Comparison of ENCODE assay signal across 9 cellular contexts in genomic region chr17:1592751-1593629, GRCh38. TPM values are rescaled to one million over a fixed set of nuclear protein-coding genes. Genes with fewer than 3 reads are reported as not detected.
DNase-seq lines count a peak whose midpoint lies in the region; ATAC-seq and TF ChIP-seq lines count a peak whose summit lies in the region.
"Had no signal": no experiment of that assay in that cellular context is flagged by ENCODE, and none has a peak within 500 bp of the region (broad histone marks: within the 10 kb centered on the region; RNA-seq: fewer than 3 reads in every experiment).

No MANE protein-coding gene starts in this region.

- H3K27me3 ChIP-seq in thymus (ENCODE audit: control insufficient read depth, insufficient read depth) = no peaks in the 10 kb centered on the region

- H3K4me1 ChIP-seq in thymus (ENCODE audit: control insufficient read depth, insufficient read depth, low read length) = peaks cover 22% of the 10 kb centered on the region

- DNase-seq in activated gamma-delta T cell treated with Interleukin-2 at 50 U/mL for 16 hours = peak; percentile 19
- no peak for DNase-seq in activated gamma-delta T cell (lab: John Stamatoyannopoulos, UW)
- peak in 8 of 34 experiments; percentile 6 to 51 (median 18) for DNase-seq in T-cell
- DNase-seq in superior temporal gyrus (ENCODE audit: extremely low spot score) = no peak
- DNase-seq in MCF 10A (ENCODE audit: unreplicated experiment) = no peak
- DNase-seq: activated CD4-positive, alpha-beta memory T cell treated with anti-CD3 and anti-CD28 coated beads, Interleukin-2, amount 10 ng/mL, durations not matched to agents 7 days and 5 days had no signal

- peak overlapping the region; percentile 3 for H3K4me3 ChIP-seq in thymus (ENCODE audit: low read length)

- no peaks in the 10 kb centered on the region for H3K27me3 Mint-ChIP-seq in T-cell
- no peaks in the 10 kb centered on the region for H3K27me3 Mint-ChIP-seq in MCF 10A (ENCODE audit: insufficient read depth, unreplicated experiment)
- H3K27me3 Mint-ChIP-seq: activated CD4-positive, alpha-beta memory T cell treated with anti-CD3 and anti-CD28 coated beads, Interleukin-2, amount 10 ng/mL, durations not matched to agents 7 days and 5 days had no signal

- H3K4me1 Mint-ChIP-seq in T-cell = peaks cover 0 to 5% (median 4%) of the 10 kb centered on the region in 3 donors
- peaks cover 11% of the 10 kb centered on the region for H3K4me1 Mint-ChIP-seq in MCF 10A (ENCODE audit: insufficient read depth, unreplicated experiment)

- peak overlapping the region; percentile 54 for H3K27ac ChIP-seq in thymus (ENCODE audit: low read depth)

- H3K36me3 Mint-ChIP-seq in T-cell (no peaks in the 10 kb centered on the region), MCF 10A (ENCODE audit: insufficient read depth, unreplicated experiment) (no peaks in the 10 kb centered on the region)

- H3K36me3 ChIP-seq in thymus (ENCODE audit: control insufficient read depth, insufficient read depth) = peaks cover 23% of the 10 kb centered on the region

- TF ChIP-seq CTCF in MCF 10A (IDR thresholded peaks at IDR 0.05; ENCODE audit: unreplicated experiment) = no peak

- 7% methylated on average over 25 of the region's 25 CpGs for whole genome bisulfite sequencing in thymus

- no peaks in the 10 kb centered on the region for H3K9me3 Mint-ChIP-seq in T-cell
- no peaks in the 10 kb centered on the region for H3K9me3 Mint-ChIP-seq in MCF 10A (ENCODE audit: unreplicated experiment)
- H3K9me3 Mint-ChIP-seq: activated CD4-positive, alpha-beta memory T cell treated with anti-CD3 and anti-CD28 coated beads, Interleukin-2, amount 10 ng/mL, durations not matched to agents 7 days and 5 days had no signal

- BruUV-seq in MCF 10A (replicated peaks; lab: Mats Ljungman, UMichigan) = no TSS peak

- CTCF ChIA-PET in T-cell (lab: Charles Lee) (no interaction called here), MCF 10A (lab: Yijun Ruan, JAX) (no interaction called here)

- H3K9me3 ChIP-seq in thymus (ENCODE audit: control insufficient read depth) = no peaks in the 10 kb centered on the region

- H3K4me3 Mint-ChIP-seq in T-cell = no peak overlapping the region
- H3K4me3 Mint-ChIP-seq in MCF 10A (ENCODE audit: unreplicated experiment) = no peak overlapping the region
- H3K4me3 Mint-ChIP-seq: activated CD4-positive, alpha-beta memory T cell treated with anti-CD3 and anti-CD28 coated beads, Interleukin-2, amount 10 ng/mL, durations not matched to agents 7 days and 5 days had no signal

- no peak overlapping the region for H3K27ac Mint-ChIP-seq in T-cell
- no peak overlapping the region for H3K27ac Mint-ChIP-seq in MCF 10A (ENCODE audit: low read depth, unreplicated experiment)
- H3K27ac Mint-ChIP-seq: activated CD4-positive, alpha-beta memory T cell treated with anti-CD3 and anti-CD28 coated beads, Interleukin-2, amount 10 ng/mL, durations not matched to agents 7 days and 5 days had no signal

- POLR2A ChIA-PET in T-cell (lab: Charles Lee) (no interaction called here), MCF 10A (lab: Yijun Ruan, JAX) (no interaction called here)

- intact Hi-C loops in MCF 10A (cut with micrococcal nuclease) = loop anchor here (5.0 kb wide), 1 partner anchor 34 kb away; the partner anchor contains the start of gene SLC43A2

- peak; percentile 68 for ATAC-seq in HG02973 (IDR thresholded peaks at IDR 0.05; ENCODE audit: unreplicated experiment)
- peak in 3 of 4 experiments; percentile 29 to 66 (median 38) for ATAC-seq in T-cell (replicated peaks in 1 of 4)
- ATAC-seq in GM18519 (IDR thresholded peaks at IDR 0.05; ENCODE audit: low FRiP score, unreplicated experiment) = no peak

RNA-seq across cellular contexts. Expression of gene PITPNA, which starts 30.4 kb away (rescaled TPM):
- total RNA-seq in T-cell (10 to 100 TPM; 31.8 to 45.6 (median 43.7) TPM), MCF 10A (2022) (79.6 and 99.8 TPM in 2 replicates)
- 31.2 TPM for polyA plus RNA-seq in thymus

RNA-seq across cellular contexts. Expression of gene SLC43A2, which starts 35.6 kb away (rescaled TPM):
- total RNA-seq in T-cell (10 to 100 TPM in 1 of 5 donors, 1 to 10 TPM in 4; 3.8 to 14.7 (median 7.8) TPM), MCF 10A (2022) (3.1 and 5.6 TPM in 2 replicates)
- 13.9 TPM for polyA plus RNA-seq in thymus

RNA-seq across cellular contexts. Expression of gene SCARF1, which starts 52.5 kb away (rescaled TPM):
- 1 to 10 TPM in 4 of 5 donors, under 1 TPM in 1; 0.83 to 2.0 (median 1.5) TPM for total RNA-seq in T-cell
- 5.8 TPM for polyA plus RNA-seq in thymus
- total RNA-seq in MCF 10A (2022) = 0.40 and 0.47 TPM in 2 replicates

RNA-seq across cellular contexts. Expression of gene RILP, which starts 56.7 kb away (rescaled TPM):
- 1 to 10 TPM; 1.2 to 2.9 (median 2.0) TPM for total RNA-seq in T-cell
- polyA plus RNA-seq in thymus = 11.7 TPM
- 1.6 and 2.6 TPM in 2 replicates for total RNA-seq in MCF 10A (2022)
